ENCODE assay signal across 36 cellular contexts in the genomic region with DNA sequence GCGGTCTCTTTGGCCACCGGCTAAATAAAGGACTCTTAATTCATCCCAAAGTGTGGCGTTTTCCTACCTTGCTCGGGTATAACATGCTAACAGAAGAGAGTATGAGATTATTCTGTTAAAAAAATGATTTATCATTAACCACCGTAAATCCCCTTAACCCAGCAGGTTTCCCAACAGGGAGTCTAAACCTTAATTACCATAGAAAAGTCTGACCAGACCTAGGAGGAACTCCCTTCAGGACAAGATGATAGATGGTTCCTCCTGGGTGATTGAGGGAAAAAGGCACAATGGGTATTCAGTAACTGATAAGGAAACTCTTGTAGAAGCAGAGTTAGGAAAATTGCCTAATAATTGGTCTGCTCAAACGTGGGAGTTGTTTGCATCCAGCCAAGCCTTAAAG.
"Had no signal": no experiment of that assay in that cellular context is flagged by ENCODE, and none has a peak within 500 bp of the region (broad histone marks: within the 10 kb centered on the region; RNA-seq: fewer than 3 reads in every experiment).

No MANE protein-coding gene starts in this region.

- H3K4me1 Mint-ChIP-seq: activated CD4-positive, alpha-beta T cell treated with anti-CD3 and anti-CD28 coated beads, Interleukin-2, amount 10 ng/mL, durations not matched to agents 24 days and 14 days; stimulated activated memory B cell treated with anti-CD40 and anti-IgM and Interleukin-4, amounts not matched to agents 10 μg/mL and 1 μg/mL and 100 μg/mL, for 72 hours; stimulated activated naive CD8-positive, alpha-beta T cell treated with anti-CD3 and anti-CD28 coated beads, Interleukin-15, amount 100 ng/mL, for 72 hours; T-helper 17 cell had no signal

- H3K4me1 ChIP-seq: foreskin keratinocyte, heart left ventricle, left ventricle myocardium inferior, pancreas, psoas muscle, right atrium auricular region, uterus had no signal

- H3K9me3 ChIP-seq: pancreas, psoas muscle, right atrium auricular region, uterus had no signal

- DNase-seq: activated CD4-positive, alpha-beta memory T cell treated with anti-CD3 and anti-CD28 coated beads for 36 hours; activated CD4-positive, alpha-beta T cell treated with anti-CD3 and anti-CD28 coated beads, Interleukin-2, amount 10 ng/mL, durations not matched to agents 24 days and 14 days; activated CD4-positive, CD25-positive, alpha-beta regulatory T cell treated with anti-CD3 and anti-CD28 coated beads, Interleukin-2, amount 50 U/mL, for 72 hours; activated CD8-positive, alpha-beta memory T cell treated with anti-CD3 and anti-CD28 coated beads, Interleukin-2, amount 50 U/mL, for 4 hours; activated effector memory CD4-positive, alpha-beta T cell treated with anti-CD3 and anti-CD28 coated beads, Interleukin-2, amount 50 U/mL, for 16 hours; activated naive CD4-positive, alpha-beta T cell treated with anti-CD3 and anti-CD28 coated beads, Interleukin-2, amount 50 U/mL, for 16 hours; activated T-cell treated with anti-CD3 and anti-CD28 coated beads, Interleukin-2, amount 50 U/mL, for 1 hour; amniotic stem cell; caudate nucleus; cortex of kidney; effector memory CD8-positive, alpha-beta T cell; foreskin keratinocyte; heart left ventricle; hypothalamus; islet precursor cell; left ventricle myocardium inferior; naive B cell; pancreas; psoas muscle; stimulated activated CD4-positive, alpha-beta T cell treated with anti-CD3 and anti-CD28 coated beads, Interleukin-1b, Interleukin-23, amount 100 ng/mL, for 48 hours; stimulated activated CD4-positive, alpha-beta T cell treated with anti-CD3 and anti-CD28 coated beads, Interleukin-4, amount 100 ng/mL, for 4 hours; stimulated activated CD8-positive, alpha-beta memory T cell treated with anti-CD3 and anti-CD28 coated beads, Interleukin-4, amount 100 ng/mL, for 48 hours; stimulated activated naive CD8-positive, alpha-beta T cell treated with anti-CD3 and anti-CD28 coated beads, Interleukin-15, amount 100 ng/mL, for 72 hours; substantia nigra; T-helper 17 cell; T1000; uterus; WERI-Rb-1 had no signal

- H3K27me3 Mint-ChIP-seq: activated CD4-positive, alpha-beta T cell treated with anti-CD3 and anti-CD28 coated beads, Interleukin-2, amount 10 ng/mL, durations not matched to agents 24 days and 14 days; effector memory CD8-positive, alpha-beta T cell; stimulated activated memory B cell treated with anti-CD40 and anti-IgM and Interleukin-4, amounts not matched to agents 10 μg/mL and 1 μg/mL and 100 μg/mL, for 72 hours; stimulated activated naive CD8-positive, alpha-beta T cell treated with anti-CD3 and anti-CD28 coated beads, Interleukin-15, amount 100 ng/mL, for 72 hours; T-helper 17 cell; type B pancreatic cell had no signal

- ATAC-seq: effector memory CD8-positive, alpha-beta T cell; esophagus mucosa; foreskin keratinocyte; heart left ventricle; pancreas; psoas muscle; stimulated activated memory B cell treated with anti-CD40 and anti-IgM and Interleukin-4, amounts not matched to agents 10 μg/mL and 1 μg/mL and 100 μg/mL, for 72 hours; stimulated activated naive CD8-positive, alpha-beta T cell treated with anti-CD3 and anti-CD28 coated beads, Interleukin-15, amount 100 ng/mL, for 72 hours; T-helper 17 cell had no signal

- H3K36me3 ChIP-seq: heart left ventricle, left ventricle myocardium inferior, pancreas, right atrium auricular region, uterus, WERI-Rb-1 had no signal

- H3K27ac Mint-ChIP-seq: activated CD4-positive, alpha-beta memory T cell treated with anti-CD3 and anti-CD28 coated beads for 36 hours; activated CD4-positive, alpha-beta T cell treated with anti-CD3 and anti-CD28 coated beads, Interleukin-2, amount 10 ng/mL, durations not matched to agents 24 days and 14 days; activated T-helper 1 cell treated with anti-CD3 and anti-CD28 coated beads, Interleukin-12 subunit alpha, Interleukin-12 subunit beta, Interleukin-2, Interleukin-4 antibody, amounts not matched to agents 30 ng/mL and 10 ng/mL and 1 ng/mL, durations not matched to agents 14 hours and 24 hours and 36 hours; effector memory CD8-positive, alpha-beta T cell; stimulated activated memory B cell treated with anti-CD40 and anti-IgM and Interleukin-4, amounts not matched to agents 10 μg/mL and 1 μg/mL and 100 μg/mL, for 72 hours; T-helper 17 cell; type B pancreatic cell had no signal

- H3K4me3 Mint-ChIP-seq: activated CD4-positive, alpha-beta memory T cell treated with anti-CD3 and anti-CD28 coated beads for 36 hours; activated CD4-positive, alpha-beta T cell treated with anti-CD3 and anti-CD28 coated beads, Interleukin-2, amount 10 ng/mL, durations not matched to agents 24 days and 14 days; activated T-helper 1 cell treated with anti-CD3 and anti-CD28 coated beads, Interleukin-12 subunit alpha, Interleukin-12 subunit beta, Interleukin-2, Interleukin-4 antibody, amounts not matched to agents 30 ng/mL and 10 ng/mL and 1 ng/mL, durations not matched to agents 14 hours and 24 hours and 36 hours; effector memory CD8-positive, alpha-beta T cell; mesothelial cell of epicardium; naive B cell; stimulated activated memory B cell treated with anti-CD40 and anti-IgM and Interleukin-4, amounts not matched to agents 10 μg/mL and 1 μg/mL and 100 μg/mL, for 72 hours; stimulated activated naive CD8-positive, alpha-beta T cell treated with anti-CD3 and anti-CD28 coated beads, Interleukin-15, amount 100 ng/mL, for 72 hours; T-helper 17 cell; type B pancreatic cell had no signal

- H3K27me3 ChIP-seq: foreskin keratinocyte, heart left ventricle, pancreas, right atrium auricular region, uterus had no signal

- H3K27ac ChIP-seq: foreskin keratinocyte, heart left ventricle, left ventricle myocardium inferior, pancreas, psoas muscle, right atrium auricular region, uterus, WERI-Rb-1 had no signal

- H3K4me3 ChIP-seq: heart left ventricle, left ventricle myocardium inferior, lung, pancreas, psoas muscle, right atrium auricular region, smooth muscle cell, uterus had no signal

- H3K36me3 Mint-ChIP-seq: activated CD4-positive, alpha-beta memory T cell treated with anti-CD3 and anti-CD28 coated beads for 36 hours; stimulated activated memory B cell treated with anti-CD40 and anti-IgM and Interleukin-4, amounts not matched to agents 10 μg/mL and 1 μg/mL and 100 μg/mL, for 72 hours; type B pancreatic cell had no signal
